ENCODE assay signal across 13 cellular contexts in genomic region chr4:67651536-67651935, GRCh38. TPM values are rescaled to one million over a fixed set of nuclear protein-coding genes. Genes with fewer than 3 reads are reported as not detected.
DNase-seq lines count a peak whose midpoint lies in the region; TF ChIP-seq lines count a peak whose summit lies in the region.
"Had no signal": no experiment of that assay in that cellular context is flagged by ENCODE, and none has a peak within 500 bp of the region (broad histone marks: within the 10 kb centered on the region; RNA-seq: fewer than 3 reads in every experiment).

No MANE protein-coding gene starts in this region.

- in situ Hi-C loops in astrocyte of the cerebellum (cut with HindIII; ENCODE audit: low sequenced_read_pairs), result no loop called here

- no peak overlapping the region for H3K4me3 ChIP-seq in astrocyte of the cerebellum (ENCODE audit: low read depth, low read length)
- H3K4me3 ChIP-seq: BLaER1 treated with 17β-estradiol and CSF1 and Interleukin-3, amounts not matched to agents 10 nM and 100 nM; GM12878; GM23248 had no signal

- no peak for TF ChIP-seq CTCF in astrocyte of the cerebellum (IDR thresholded peaks at IDR 0.05; ENCODE audit: low read depth, low read length, missing control alignments)

- DNase-seq in astrocyte of the cerebellum (ENCODE audit: low read depth) (peak; percentile 9), dermis blood vessel endothelial cell (peak; percentile 71), foreskin melanocyte (peak; percentile 18), pulmonary artery endothelial cell (ENCODE audit: low read depth, low spot score) (peak; percentile 58), MV-4-11 (lab: John Stamatoyannopoulos, UW) (no peak), DMS 273 treated with DMSO at 0.1 percent for 48 hours (lab: John Stamatoyannopoulos, UW) (no peak), NCI-H510A treated with DMSO at 0.1 percent for 48 hours (lab: John Stamatoyannopoulos, UW) (no peak)
- DNase-seq: ACHN; CD4-positive, CD25-positive, alpha-beta regulatory T cell; DMS79; GM23248 had no signal

RNA-seq across cellular contexts. Expression of gene UBA6, which starts 49.4 kb away (rescaled TPM):
- total RNA-seq in dermis blood vessel endothelial cell (224 and 262 TPM in 2 replicates), pulmonary artery endothelial cell (90.0 and 208 TPM in 2 replicates)

Comparison
In these comparisons a context has a peak if more than half of its experiments do, and no peak if none do; other contexts are left out.
1. DNase-seq: peak in astrocyte of the cerebellum (single experiment), dermis blood vessel endothelial cell (single experiment), foreskin melanocyte (single experiment) and pulmonary artery endothelial cell (single experiment); none in MV-4-11 (single experiment), DMS 273 treated with DMSO at 0.1 percent for 48 hours (single experiment) and NCI-H510A treated with DMSO at 0.1 percent for 48 hours (single experiment).